Comparison of ENCODE assay signal across 8 cellular contexts in the genomic region with DNA sequence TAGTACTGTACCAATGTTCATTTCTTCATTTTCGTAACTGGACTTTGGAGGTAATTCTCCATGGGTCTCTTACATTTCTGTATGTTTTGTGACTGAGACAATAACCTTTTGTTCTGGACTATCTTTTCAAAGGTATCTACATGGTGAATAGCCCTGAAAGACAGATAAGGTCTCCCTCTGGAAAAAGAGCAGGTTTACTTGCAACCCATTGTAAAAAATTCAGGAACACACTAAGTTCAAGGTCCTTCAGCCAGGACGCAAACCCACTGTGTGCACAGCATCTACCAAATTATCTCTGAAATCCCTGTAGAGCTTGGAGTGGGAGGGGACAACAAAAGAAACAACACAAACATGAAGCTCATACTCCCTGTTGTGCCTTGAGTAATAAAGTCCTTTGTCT.
"Had no signal": no experiment of that assay in that cellular context is flagged by ENCODE, and none has a peak within 500 bp of the region (broad histone marks: within the 10 kb centered on the region; RNA-seq: fewer than 3 reads in every experiment).

No MANE protein-coding gene starts in this region.

- DNase-seq: IMR-90, KBM-7, KG1 had no signal

- H3K27ac Mint-ChIP-seq: IgD-negative memory B cell had no signal

- H3K4me3 Mint-ChIP-seq: IgD-negative memory B cell had no signal

- ATAC-seq: K562 had no signal

- H3K27ac ChIP-seq: HL-60, KMS-11 had no signal

- FAIRE-seq: HTR-8/SVneo, K562 had no signal

- H3K9ac ChIP-seq: KMS-11 had no signal

- H3K4me3 ChIP-seq: K562 had no signal

- H3K4me2 ChIP-seq: KMS-11 had no signal

- H3K27me3 Mint-ChIP-seq: IgD-negative memory B cell had no signal
